ENCODE assay signal across 17 cellular contexts in the genomic region with DNA sequence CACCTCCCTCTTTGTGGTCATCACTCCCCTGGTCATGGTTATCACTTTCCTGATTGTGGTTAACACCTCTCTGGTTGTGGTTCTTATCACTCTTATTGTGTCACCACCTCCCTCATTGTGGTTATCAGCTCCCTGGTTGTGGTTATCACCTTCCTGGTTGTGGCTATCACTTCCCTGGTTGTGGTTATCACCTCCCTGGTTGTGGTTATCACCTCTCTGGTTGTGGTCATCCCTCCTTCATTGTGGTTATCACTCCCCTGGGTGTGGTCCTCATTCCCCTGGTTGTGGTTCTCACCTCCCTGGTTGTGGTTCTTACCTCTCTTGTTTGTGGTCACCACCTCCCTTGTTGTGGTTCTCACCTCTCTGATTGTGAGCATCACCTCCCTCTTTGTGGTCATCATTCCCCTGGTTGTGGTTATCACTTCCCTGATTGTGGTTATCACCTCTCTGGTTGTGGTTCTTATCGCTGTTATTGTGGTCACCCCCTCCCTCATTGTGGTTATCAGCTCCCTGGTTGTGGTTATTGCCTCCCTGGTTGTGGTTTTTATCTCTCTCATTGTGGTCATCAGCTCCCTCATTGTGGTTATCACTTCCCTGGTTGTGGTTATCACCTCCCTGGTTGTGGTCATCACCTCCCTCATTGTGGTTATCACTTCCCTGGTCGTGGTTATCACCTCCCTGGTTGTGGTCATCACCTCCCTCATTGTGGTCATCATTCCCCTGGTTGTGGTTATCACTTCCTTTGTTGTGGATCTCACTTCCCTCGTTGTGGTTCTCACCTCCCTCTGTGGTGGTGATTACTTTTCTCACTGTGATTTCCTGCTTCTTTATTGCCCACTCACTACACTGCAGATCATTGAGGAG.
DNase-seq lines count a peak whose midpoint lies in the region; ATAC-seq, FAIRE-seq and TF ChIP-seq lines count a peak whose summit lies in the region.
"Had no signal": no experiment of that assay in that cellular context is flagged by ENCODE, and none has a peak within 500 bp of the region (broad histone marks: within the 10 kb centered on the region; RNA-seq: fewer than 3 reads in every experiment).

No MANE protein-coding gene starts in this region.

- H3K4me1 ChIP-seq in GM23248 (ENCODE audit: insufficient read depth), result no peaks in the 10 kb centered on the region
- H3K4me1 ChIP-seq: gastrocnemius medialis, lower lobe of right lung, tibial nerve had no signal

- H3K9ac ChIP-seq in GM23248, result no peak overlapping the region

- peak; percentile 39 for DNase-seq in activated naive CD4-positive, alpha-beta T cell treated with anti-CD3 and anti-CD28 coated beads for 36 hours
- DNase-seq in activated naive CD4-positive, alpha-beta T cell (lab: John Stamatoyannopoulos, UW), result no peak
- peak; percentile 51 for DNase-seq in MV-4-11 (lab: John Stamatoyannopoulos, UW)
- peak; percentile 5 for DNase-seq in activated naive CD8-positive, alpha-beta T cell treated with anti-CD3 and anti-CD28 coated beads, Interleukin-2, amount 50 U/mL, for 24 hours
- peak; percentile 47 to 48 for DNase-seq in stimulated activated naive CD8-positive, alpha-beta T cell treated with anti-CD3 and anti-CD28 coated beads, Interleukin-15, amount 100 ng/mL, for 72 hours
- DNase-seq in WERI-Rb-1, result no peak
- no peak for DNase-seq in frontal cortex (ENCODE audit: low spot score in 2 of 2)
- DNase-seq in GM23248, result no peak
- DNase-seq: caudate nucleus, gastrocnemius medialis, lower lobe of right lung had no signal

- H3K9me3 ChIP-seq in WERI-Rb-1 (ENCODE audit: severe bottlenecking) (no peaks in the 10 kb centered on the region), GM23248 (ENCODE audit: low read depth) (no peaks in the 10 kb centered on the region)
- H3K9me3 ChIP-seq: gastrocnemius medialis, lower lobe of right lung, tibial nerve had no signal

- H3K4me3 ChIP-seq in WERI-Rb-1 (ENCODE audit: low read depth, low read length), result no peak overlapping the region
- no peak overlapping the region for H3K4me3 ChIP-seq in GM23248
- H3K4me3 ChIP-seq: gastrocnemius medialis, GM23338, lower lobe of right lung, tibial nerve had no signal

- WGBS in GM23248 (ENCODE audit: low coverage in 1 of 2, low lambda C conversion rate in 2 of 2, missing lambda C conversion rate in 2 of 2), 2 experiments, result 41 to 53% methylated on average over 3 of the region's 3 CpGs

- peaks cover 16% of the 10 kb centered on the region for H3K9me3 Mint-ChIP-seq in activated naive CD4-positive, alpha-beta T cell treated with anti-CD3 and anti-CD28 coated beads for 36 hours
- H3K9me3 Mint-ChIP-seq in activated naive CD8-positive, alpha-beta T cell treated with anti-CD3 and anti-CD28 coated beads, Interleukin-2, amount 50 U/mL, for 24 hours, result peaks cover 10% of the 10 kb centered on the region
- H3K9me3 Mint-ChIP-seq in stimulated activated naive CD8-positive, alpha-beta T cell treated with anti-CD3 and anti-CD28 coated beads, Interleukin-15, amount 100 ng/mL, for 72 hours, result peaks cover 6 to 32% of the 10 kb centered on the region in 2 donors
- H3K9me3 Mint-ChIP-seq: GM23338, nephron had no signal

- no peak overlapping the region for H3K27ac ChIP-seq in WERI-Rb-1
- no peak overlapping the region for H3K27ac ChIP-seq in GM23248
- H3K27ac ChIP-seq: gastrocnemius medialis, lower lobe of right lung, RWPE1, tibial nerve had no signal

- intact Hi-C loops in activated naive CD4-positive, alpha-beta T cell treated with anti-CD3 and anti-CD28 coated beads for 36 hours (cut with micrococcal nuclease), result no loop called here

- no peak overlapping the region for H3K4me2 ChIP-seq in GM23248 (ENCODE audit: unreplicated experiment)
- H3K4me2 ChIP-seq: GM23338 had no signal

- no peaks in the 10 kb centered on the region for H4K20me1 ChIP-seq in GM23248 (ENCODE audit: insufficient read depth)

- ATAC-seq in activated naive CD8-positive, alpha-beta T cell treated with anti-CD3 and anti-CD28 coated beads, Interleukin-2, amount 50 U/mL, for 24 hours, result no peak
- peak; percentile 37 for ATAC-seq in stimulated activated naive CD8-positive, alpha-beta T cell treated with anti-CD3 and anti-CD28 coated beads, Interleukin-15, amount 100 ng/mL, for 72 hours
- ATAC-seq: activated CD4-positive, CD25-positive, alpha-beta regulatory T cell treated with anti-CD3 and anti-CD28 coated beads, Interleukin-2, amount 50 U/mL, for 24 hours; gastrocnemius medialis; GM23338; lower lobe of right lung had no signal

- no peak for TF ChIP-seq CTCF in WERI-Rb-1 (IDR thresholded peaks at IDR 0.05; ENCODE audit: low read depth, low read length)

- no peaks in the 10 kb centered on the region for H3K36me3 ChIP-seq in WERI-Rb-1
- no peaks in the 10 kb centered on the region for H3K36me3 ChIP-seq in GM23248 (ENCODE audit: low read depth)
- H3K36me3 ChIP-seq: gastrocnemius medialis, lower lobe of right lung had no signal

- peaks cover 24% of the 10 kb centered on the region for H3K27me3 Mint-ChIP-seq in activated naive CD4-positive, alpha-beta T cell treated with anti-CD3 and anti-CD28 coated beads for 36 hours (ENCODE audit: low read depth)
- H3K27me3 Mint-ChIP-seq in activated naive CD8-positive, alpha-beta T cell treated with anti-CD3 and anti-CD28 coated beads, Interleukin-2, amount 50 U/mL, for 24 hours, result peaks cover 15% of the 10 kb centered on the region
- H3K27me3 Mint-ChIP-seq in stimulated activated naive CD8-positive, alpha-beta T cell treated with anti-CD3 and anti-CD28 coated beads, Interleukin-15, amount 100 ng/mL, for 72 hours, result peaks cover 34% of the 10 kb centered on the region

- peak overlapping the region; percentile 81 for H3K27ac Mint-ChIP-seq in activated naive CD4-positive, alpha-beta T cell treated with anti-CD3 and anti-CD28 coated beads for 36 hours
- H3K27ac Mint-ChIP-seq in activated naive CD8-positive, alpha-beta T cell treated with anti-CD3 and anti-CD28 coated beads, Interleukin-2, amount 50 U/mL, for 24 hours, result peak overlapping the region; percentile 85
- H3K27ac Mint-ChIP-seq in stimulated activated naive CD8-positive, alpha-beta T cell treated with anti-CD3 and anti-CD28 coated beads, Interleukin-15, amount 100 ng/mL, for 72 hours, result peak overlapping the region; percentile 68 to 99
- H3K27ac Mint-ChIP-seq: GM23338, nephron had no signal

- H2AFZ ChIP-seq in GM23248, result no peak overlapping the region
- H2AFZ ChIP-seq: GM23338 had no signal

- CTCF ChIA-PET in activated naive CD4-positive, alpha-beta T cell treated with anti-CD3 and anti-CD28 coated beads for 36 hours (lab: Charles Lee), result no interaction called here

- H3K27me3 ChIP-seq in WERI-Rb-1 (ENCODE audit: insufficient read depth, low read depth, severe bottlenecking), result peaks cover 78% of the 10 kb centered on the region
- H3K27me3 ChIP-seq in GM23248 (replicated peaks; ENCODE audit: insufficient read depth), result no peaks in the 10 kb centered on the region
- H3K27me3 ChIP-seq: gastrocnemius medialis, tibial nerve had no signal

- no peaks in the 10 kb centered on the region for H3K9me2 ChIP-seq in GM23248 (ENCODE audit: insufficient read depth)

- in situ Hi-C loops in GM23248 (cut with MboI), result no loop called here

- no peaks in the 10 kb centered on the region for H3F3A ChIP-seq in GM23248 (ENCODE audit: insufficient read depth)

- peaks cover 3% of the 10 kb centered on the region for H3K4me1 Mint-ChIP-seq in activated naive CD4-positive, alpha-beta T cell treated with anti-CD3 and anti-CD28 coated beads for 36 hours (ENCODE audit: low read depth)
- peaks cover 5% of the 10 kb centered on the region for H3K4me1 Mint-ChIP-seq in activated naive CD8-positive, alpha-beta T cell treated with anti-CD3 and anti-CD28 coated beads, Interleukin-2, amount 50 U/mL, for 24 hours
- peaks cover 8% of the 10 kb centered on the region for H3K4me1 Mint-ChIP-seq in stimulated activated naive CD8-positive, alpha-beta T cell treated with anti-CD3 and anti-CD28 coated beads, Interleukin-15, amount 100 ng/mL, for 72 hours
- H3K4me1 Mint-ChIP-seq: nephron had no signal

- H3K4me3 Mint-ChIP-seq in activated naive CD4-positive, alpha-beta T cell treated with anti-CD3 and anti-CD28 coated beads for 36 hours, result peak overlapping the region; percentile 56
- peak overlapping the region; percentile 40 for H3K4me3 Mint-ChIP-seq in activated naive CD8-positive, alpha-beta T cell treated with anti-CD3 and anti-CD28 coated beads, Interleukin-2, amount 50 U/mL, for 24 hours
- H3K4me3 Mint-ChIP-seq in stimulated activated naive CD8-positive, alpha-beta T cell treated with anti-CD3 and anti-CD28 coated beads, Interleukin-15, amount 100 ng/mL, for 72 hours, result peak overlapping the region in 1 of 2 donors; percentile 65
- H3K4me3 Mint-ChIP-seq: GM23338, nephron had no signal

- FAIRE-seq in frontal cortex (lab: Jason Lieb, UNC), result no peak
- FAIRE-seq: endometrium had no signal

- H3K36me3 Mint-ChIP-seq in activated naive CD4-positive, alpha-beta T cell treated with anti-CD3 and anti-CD28 coated beads for 36 hours (ENCODE audit: low read depth), result peaks cover 6% of the 10 kb centered on the region
- H3K36me3 Mint-ChIP-seq in activated naive CD8-positive, alpha-beta T cell treated with anti-CD3 and anti-CD28 coated beads, Interleukin-2, amount 50 U/mL, for 24 hours (ENCODE audit: low read depth), result peaks cover 8% of the 10 kb centered on the region

- H3K79me2 ChIP-seq in GM23248 (ENCODE audit: insufficient read depth), result no peaks in the 10 kb centered on the region

Comparison
In these comparisons a context has a peak if more than half of its experiments do, and no peak if none do; other contexts are left out.
1. DNase-seq: peak in activated naive CD4-positive, alpha-beta T cell treated with anti-CD3 and anti-CD28 coated beads for 36 hours (single experiment), MV-4-11 (single experiment), activated naive CD8-positive, alpha-beta T cell treated with anti-CD3 and anti-CD28 coated beads, Interleukin-2, amount 50 U/mL, for 24 hours (single experiment) and stimulated activated naive CD8-positive, alpha-beta T cell treated with anti-CD3 and anti-CD28 coated beads, Interleukin-15, amount 100 ng/mL, for 72 hours (2 of 2); none in activated naive CD4-positive, alpha-beta T cell (0 of 4), WERI-Rb-1 (single experiment), frontal cortex (0 of 2) and GM23248 (single experiment).
2. Peak in every context shown above with its lines, with median percentiles within 50 percentile points of each other: H3K27ac Mint-ChIP-seq.